Comparison of ENCODE assay signal across 8 cellular contexts in the genomic region with DNA sequence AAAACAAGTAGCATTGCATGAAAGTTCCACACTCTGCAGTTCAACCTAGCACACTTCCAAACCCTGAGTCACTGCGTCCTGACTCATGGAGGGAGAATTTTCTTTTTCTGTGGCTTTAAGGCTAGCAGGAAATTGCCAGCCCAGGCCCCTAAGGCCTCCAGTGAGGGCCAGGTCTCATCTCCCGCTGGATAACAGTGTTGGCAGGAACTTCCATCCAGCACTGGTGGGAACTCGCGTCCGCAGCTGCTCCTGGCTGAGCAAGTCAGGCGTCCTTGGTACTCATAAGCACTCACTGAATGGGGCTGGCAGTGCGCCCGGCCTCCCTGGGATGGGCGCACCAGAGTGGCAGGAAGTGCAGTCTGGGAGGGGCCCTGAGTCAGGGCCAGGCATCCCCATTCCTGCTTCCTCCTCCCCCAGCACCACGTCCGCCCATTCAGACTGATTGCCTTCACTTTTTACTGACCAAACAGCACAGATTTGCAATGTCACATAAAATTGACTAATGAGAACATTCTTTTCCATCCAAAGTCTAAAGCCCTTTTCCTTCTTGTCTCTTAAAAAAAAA. TPM values are rescaled to one million over a fixed set of nuclear protein-coding genes. Genes with fewer than 3 reads are reported as not detected.
A peak's percentile ranks its signal among the peaks of the same experiment; 100 is the strongest.
DNase-seq lines count a peak whose midpoint lies in the region; ATAC-seq and TF ChIP-seq lines count a peak whose summit lies in the region.

No MANE protein-coding gene starts in this region.

- H3K27ac ChIP-seq in neuronal stem cell (replicated peaks; ENCODE audit: low read length) = no peak overlapping the region

- H2AFZ ChIP-seq in Loucy (ENCODE audit: low read length) (0 out of 2 replicates have a peak overlapping the region, but pooled peaks have one; percentile 27), neuronal stem cell (ENCODE audit: low read length) (peak overlapping the region; percentile 64)

- no peaks in the 10 kb centered on the region for H3K79me1 ChIP-seq in neuronal stem cell (ENCODE audit: low read depth, low read length)

- H4K91ac ChIP-seq in neuronal stem cell (ENCODE audit: low read depth, low read length, poor library complexity) = no peak overlapping the region

- no peak overlapping the region for H2BK12ac ChIP-seq in neuronal stem cell (ENCODE audit: low read length)

- ATAC-seq in HG03442 (IDR thresholded peaks at IDR 0.05; ENCODE audit: unreplicated experiment) = no peak
- no peak for ATAC-seq in HG03342 (IDR thresholded peaks at IDR 0.05; ENCODE audit: unreplicated experiment)

- H3K23ac ChIP-seq in neuronal stem cell (ENCODE audit: low read depth, low read length, poor library complexity) = no peak overlapping the region

- no peak overlapping the region for H4K8ac ChIP-seq in neuronal stem cell (ENCODE audit: low read depth, low read length)

- H2AK5ac ChIP-seq in neuronal stem cell (ENCODE audit: low read depth, low read length) = peak overlapping the region; percentile 46

- peak overlapping the region; percentile 44 for H3K18ac ChIP-seq in neuronal stem cell (ENCODE audit: low read length)

- peak; percentile 97 for DNase-seq in DMS153 (lab: John Stamatoyannopoulos, UW)
- peak; percentile 97 for DNase-seq in T1000 (lab: John Stamatoyannopoulos, UW)
- DNase-seq in fibroblast of gingiva (ENCODE audit: low read depth) = peak; percentile 99
- no peak for DNase-seq in neuronal stem cell (ENCODE audit: low spot score)
- no peak for DNase-seq in central memory CD4-positive, alpha-beta T cell

- H4K20me1 ChIP-seq in Loucy (ENCODE audit: insufficient read depth, low read length, poor library complexity, severe bottlenecking) = no peaks in the 10 kb centered on the region

- H3K4me3 ChIP-seq in Loucy (ENCODE audit: low read length, poor library complexity, severe bottlenecking) (no peak overlapping the region), neuronal stem cell (ENCODE audit: low read length in 2 of 2) (no peak overlapping the region)

- peaks cover 45% of the 10 kb centered on the region for H3K4me1 ChIP-seq in Loucy (ENCODE audit: insufficient read depth, low read length, poor library complexity, severe bottlenecking)
- peaks cover 0 to 1% of the 10 kb centered on the region in 2 donors for H3K4me1 ChIP-seq in neuronal stem cell (ENCODE audit: control insufficient read depth in 2 of 2, insufficient read depth in 1 of 2, low read depth in 1 of 2, low read length in 2 of 2)

- no peaks in the 10 kb centered on the region for H3K9me3 ChIP-seq in Loucy (ENCODE audit: insufficient read depth, low read depth, low read length)
- no peaks in the 10 kb centered on the region for H3K9me3 ChIP-seq in neuronal stem cell (replicated peaks in 1 of 2; ENCODE audit: control insufficient read depth in 2 of 2, insufficient read depth in 1 of 2, low read depth in 1 of 2, low read length in 2 of 2)

- H3K4me2 ChIP-seq in Loucy (ENCODE audit: low read depth, low read length, poor library complexity, severe bottlenecking) (no peak overlapping the region), neuronal stem cell (ENCODE audit: insufficient read depth, low read length, poor library complexity, severe bottlenecking) (no peak overlapping the region)

- H3K9ac ChIP-seq in Loucy (ENCODE audit: low read depth, low read length, poor library complexity, severe bottlenecking) (no peak overlapping the region), neuronal stem cell (ENCODE audit: low read depth, low read length, poor library complexity) (no peak overlapping the region)

- H3K9me2 ChIP-seq in Loucy (replicated peaks; ENCODE audit: low read depth, low read length) = no peaks in the 10 kb centered on the region

- no peak overlapping the region for H3K4ac ChIP-seq in neuronal stem cell (ENCODE audit: low read length)

- no peak overlapping the region for H2BK120ac ChIP-seq in neuronal stem cell (ENCODE audit: low read depth, low read length)

- H3K36me3 ChIP-seq in Loucy (ENCODE audit: insufficient read depth, low read length) (no peaks in the 10 kb centered on the region), neuronal stem cell (replicated peaks in 1 of 2; ENCODE audit: control insufficient read depth in 2 of 2, insufficient read depth in 2 of 2, low read length in 2 of 2) (no peaks in the 10 kb centered on the region)

- no CpG with 5 or more reads among the region's 11 CpGs for WGBS in neuronal stem cell (ENCODE audit: extremely low coverage in 2 of 2, insufficient read length in 2 of 2, insufficient replicate concordance in 1 of 2), 2 donors

- H3F3A ChIP-seq in Loucy (ENCODE audit: low read depth) = no peaks in the 10 kb centered on the region

- no peak overlapping the region for H2BK5ac ChIP-seq in neuronal stem cell (ENCODE audit: low read length)

- peak overlapping the region; percentile 89 for H3K14ac ChIP-seq in neuronal stem cell (ENCODE audit: low read length)

- H3K27me3 ChIP-seq in Loucy (ENCODE audit: insufficient read depth, low read length, poor library complexity, severe bottlenecking) (no peaks in the 10 kb centered on the region), neuronal stem cell (ENCODE audit: control insufficient read depth in 3 of 3, insufficient read depth in 3 of 3, low read depth in 1 of 3, low read length in 3 of 3) (peaks cover 0 to 4% (median 0%) of the 10 kb centered on the region in 3 experiments)

- no peaks in the 10 kb centered on the region for H3K79me2 ChIP-seq in Loucy (ENCODE audit: insufficient read depth, low read length)

- no peak overlapping the region for H2BK15ac ChIP-seq in neuronal stem cell (ENCODE audit: low read length)

- no peak for TF ChIP-seq CTCF in Loucy (conservative IDR thresholded peaks at IDR 0.05; ENCODE audit: low read length)

RNA-seq across cellular contexts. Expression of gene MALL, which starts 14.3 kb away (rescaled TPM):
- 2.7 TPM for polyA plus RNA-seq in neuronal stem cell (2013, experiment 1 of 2)
- polyA plus RNA-seq in neuronal stem cell (2013, experiment 2 of 2) = 3.0 TPM

Comparison
In these comparisons a context has a peak if more than half of its experiments do, and no peak if none do; other contexts are left out.
1. DNase-seq: peak in DMS153 (single experiment), T1000 (single experiment) and fibroblast of gingiva (single experiment); none in neuronal stem cell (single experiment) and central memory CD4-positive, alpha-beta T cell (single experiment).